ENCODE assay signal across 18 cellular contexts in the genomic region with DNA sequence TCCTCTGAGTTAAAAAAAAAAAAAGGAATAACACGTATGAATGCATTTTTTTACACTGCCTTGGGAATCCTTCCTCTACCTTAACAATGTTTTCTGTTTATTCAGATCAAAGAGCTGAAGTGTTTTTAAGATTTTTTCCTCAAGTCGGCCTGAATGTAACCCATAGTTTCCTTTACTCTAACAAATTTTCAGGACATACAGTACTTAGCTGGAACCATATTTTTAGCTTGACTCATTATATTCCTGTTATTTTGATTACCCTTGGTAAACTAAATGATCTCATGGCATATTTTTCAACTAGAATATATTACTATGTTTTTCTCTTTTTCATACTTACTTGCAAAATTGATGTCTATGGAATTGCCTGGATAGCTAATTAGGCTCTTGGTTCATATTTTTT. TPM values are rescaled to one million over a fixed set of nuclear protein-coding genes. Genes with fewer than 3 reads are reported as not detected.
A peak's percentile ranks its signal among the peaks of the same experiment; 100 is the strongest.
DNase-seq lines count a peak whose midpoint lies in the region; ATAC-seq, FAIRE-seq and TF ChIP-seq lines count a peak whose summit lies in the region.
"Had no signal": no experiment of that assay in that cellular context is flagged by ENCODE, and none has a peak within 500 bp of the region (broad histone marks: within the 10 kb centered on the region; RNA-seq: fewer than 3 reads in every experiment).

No MANE protein-coding gene starts in this region.

- intact Hi-C loops in endothelial cell of umbilical vein (cut with micrococcal nuclease) = no loop called here

- no peak for ATAC-seq in omental fat pad (ENCODE audit: low FRiP score)
- no peak for ATAC-seq in HG03521 (IDR thresholded peaks at IDR 0.05; ENCODE audit: unreplicated experiment)
- ATAC-seq: CD8-positive, alpha-beta T cell; GM23338 had no signal

- H3K9ac ChIP-seq in astrocyte (ENCODE audit: low read length) (no peak overlapping the region), endothelial cell of umbilical vein (replicated peaks; ENCODE audit: extremely low read depth, insufficient read depth, low read length) (no peak overlapping the region)
- H3K9ac ChIP-seq: BLaER1 had no signal

- H3K27me3 Mint-ChIP-seq in astrocyte (ENCODE audit: low read depth, unreplicated experiment) = no peaks in the 10 kb centered on the region

- no peaks in the 10 kb centered on the region for H3K9me1 ChIP-seq in endothelial cell of umbilical vein (replicated peaks; ENCODE audit: control insufficient read depth, extremely low read depth, insufficient read depth, low read length)

- H3K27ac ChIP-seq in astrocyte (ENCODE audit: low read depth, low read length) = no peak overlapping the region
- no peak overlapping the region for H3K27ac ChIP-seq in endothelial cell of umbilical vein (ENCODE audit: insufficient read depth, low read depth, low read length)
- no peak overlapping the region for H3K27ac ChIP-seq in effector memory CD4-positive, alpha-beta T cell (ENCODE audit: insufficient read depth, low read length, poor library complexity, severe bottlenecking)
- H3K27ac ChIP-seq: BLaER1, HL-60 had no signal

- FAIRE-seq in astrocyte (lab: Jason Lieb, UNC) = no peak
- no peak for FAIRE-seq in endothelial cell of umbilical vein (lab: Jason Lieb, UNC)
- FAIRE-seq: G401.6 had no signal

- no peaks in the 10 kb centered on the region for H3K4me1 ChIP-seq in astrocyte (ENCODE audit: insufficient read depth, low read length)
- H3K4me1 ChIP-seq in endothelial cell of umbilical vein (ENCODE audit: control insufficient read depth, extremely low read depth, insufficient read depth, low read length) = peaks cover 3% of the 10 kb centered on the region
- no peaks in the 10 kb centered on the region for H3K4me1 ChIP-seq in effector memory CD4-positive, alpha-beta T cell (ENCODE audit: control insufficient read depth, insufficient read depth, low read length, poor library complexity, severe bottlenecking)
- H3K4me1 ChIP-seq: BLaER1 had no signal

- H4K20me1 ChIP-seq in astrocyte (ENCODE audit: insufficient read depth, low read length) (no peaks in the 10 kb centered on the region), endothelial cell of umbilical vein (replicated peaks; ENCODE audit: control insufficient read depth, extremely low read depth, insufficient read depth, low read length) (no peaks in the 10 kb centered on the region)
- H4K20me1 ChIP-seq: BLaER1 had no signal

- no peaks in the 10 kb centered on the region for H3K9me3 Mint-ChIP-seq in astrocyte (ENCODE audit: unreplicated experiment)
- H3K9me3 Mint-ChIP-seq: CD8-positive, alpha-beta T cell; GM23338 had no signal

- H3K4me3 ChIP-seq in astrocyte (ENCODE audit: insufficient read depth, low read depth, low read length) = no peak overlapping the region
- no peak overlapping the region for H3K4me3 ChIP-seq in endothelial cell of umbilical vein (replicated peaks in 1 of 3; ENCODE audit: insufficient read depth in 1 of 3, low read depth in 1 of 3, low read length in 3 of 3)
- H3K4me3 ChIP-seq in effector memory CD4-positive, alpha-beta T cell (ENCODE audit: insufficient read depth, low read depth, low read length, poor library complexity, severe bottlenecking) = no peak overlapping the region
- H3K4me3 ChIP-seq: BLaER1, GM23338 had no signal

- no peak overlapping the region for H3K4me3 Mint-ChIP-seq in astrocyte (ENCODE audit: unreplicated experiment)
- H3K4me3 Mint-ChIP-seq: CD8-positive, alpha-beta T cell; GM23338 had no signal

- H3K27me3 ChIP-seq in astrocyte (ENCODE audit: insufficient read depth, low read length) (no peaks in the 10 kb centered on the region), endothelial cell of umbilical vein (ENCODE audit: control insufficient read depth in 2 of 2, insufficient read depth in 2 of 2, low read length in 2 of 2) (no peaks in the 10 kb centered on the region)
- H3K27me3 ChIP-seq in effector memory CD4-positive, alpha-beta T cell (replicated peaks; ENCODE audit: control insufficient read depth, insufficient read depth, low read length, poor library complexity, severe bottlenecking) = no peaks in the 10 kb centered on the region
- H3K27me3 ChIP-seq: BLaER1 had no signal

- H3K27ac Mint-ChIP-seq in astrocyte (ENCODE audit: unreplicated experiment) = no peak overlapping the region
- H3K27ac Mint-ChIP-seq: GM23338 had no signal

- H3K4me1 Mint-ChIP-seq in astrocyte (ENCODE audit: low read depth, unreplicated experiment) = peaks cover 2% of the 10 kb centered on the region
- H3K4me1 Mint-ChIP-seq: GM23338 had no signal

- TF ChIP-seq CTCF in astrocyte (IDR thresholded peaks at IDR 0.05; ENCODE audit: insufficient read depth, low read depth, low read length) = no peak
- no peak for TF ChIP-seq CTCF in endothelial cell of umbilical vein (IDR thresholded peaks at IDR 0.05; ENCODE audit: extremely low read depth in 1 of 2, insufficient read depth in 1 of 2, low read depth in 1 of 2, low read length in 2 of 2)
- TF ChIP-seq CTCF in omental fat pad (IDR thresholded peaks at IDR 0.05) = no peak

- H2AFZ ChIP-seq in astrocyte (ENCODE audit: low read depth, low read length) (no peak overlapping the region), endothelial cell of umbilical vein (ENCODE audit: low read depth, low read length) (no peak overlapping the region)
- H2AFZ ChIP-seq: GM23338 had no signal

- H3K36me3 Mint-ChIP-seq in astrocyte (ENCODE audit: low read depth, unreplicated experiment) = no peaks in the 10 kb centered on the region
- H3K36me3 Mint-ChIP-seq: CD8-positive, alpha-beta T cell had no signal

- no TSS peak for BruUV-seq in endothelial cell of umbilical vein (replicated peaks; lab: Mats Ljungman, UMichigan)

- H3K36me3 ChIP-seq in astrocyte (ENCODE audit: insufficient read depth, low read length) = no peaks in the 10 kb centered on the region
- no peaks in the 10 kb centered on the region for H3K36me3 ChIP-seq in endothelial cell of umbilical vein (ENCODE audit: control insufficient read depth in 2 of 2, extremely low read depth in 1 of 2, insufficient read depth in 2 of 2, low read length in 2 of 2)
- no peaks in the 10 kb centered on the region for H3K36me3 ChIP-seq in effector memory CD4-positive, alpha-beta T cell (ENCODE audit: control insufficient read depth, insufficient read depth, low read length)
- H3K36me3 ChIP-seq: BLaER1 had no signal

- H3K4me2 ChIP-seq in astrocyte (ENCODE audit: low read length) = peak overlapping the region; percentile 20
- peak overlapping the region; percentile 21 for H3K4me2 ChIP-seq in endothelial cell of umbilical vein (ENCODE audit: insufficient read depth, low read length)
- H3K4me2 ChIP-seq: BLaER1, GM23338 had no signal

- CTCF ChIA-PET in endothelial cell of umbilical vein (lab: Charles Lee) = interaction anchor here (1.0 to 2.2 kb wide), 3 partner anchors 11 to 230 kb away, joined by 3 to 4 read pairs (median 3); no protein-coding TSS in a partner anchor

- TF ChIP-seq POLR2A in endothelial cell of umbilical vein (IDR thresholded peaks at IDR 0.05; ENCODE audit: low read depth, low read length) = no peak

- H3K79me2 ChIP-seq in astrocyte (ENCODE audit: insufficient read depth, low read length) = no peaks in the 10 kb centered on the region
- no peaks in the 10 kb centered on the region for H3K79me2 ChIP-seq in endothelial cell of umbilical vein (ENCODE audit: control insufficient read depth, insufficient read depth, low read length)

- DNase-seq in EH (ENCODE audit: low read depth) (peak; percentile 35), astrocyte (ENCODE audit: low read depth) (no peak), endothelial cell of umbilical vein (ENCODE audit: low read depth, low spot score) (no peak), kidney glomerular epithelial cell (lab: John Stamatoyannopoulos, UW) (peak; percentile 65), omental fat pad (ENCODE audit: low spot score) (no peak), HUDEP-2 (lab: John Stamatoyannopoulos, UW; ENCODE audit: unreplicated experiment in 76 of 76) (no peak)
- no peak for DNase-seq in effector memory CD4-positive, alpha-beta T cell
- DNase-seq: 8988T; CD8-positive, alpha-beta T cell; NCI-H187 treated with DMSO at 0.1 percent for 48 hours; NCI-H446; NCI-H69; NK-92 treated with Interleukin-12 subunit alpha and Interleukin-12 subunit beta, amount 100 ng/mL, for 24 hours had no signal

- POLR2A ChIA-PET in endothelial cell of umbilical vein (lab: Charles Lee) = interaction anchor here (1.0 kb wide), 1 partner anchor 61 kb away, joined by 3 read pairs; no protein-coding TSS in a partner anchor

- dilution Hi-C loops in endothelial cell of umbilical vein (cut with MboI; ENCODE audit: extremely low pct_ligation_motif_present, low sequenced_read_pairs) = no loop called here

- H3K9me3 ChIP-seq in astrocyte (ENCODE audit: insufficient read depth, low read depth, low read length) = no peaks in the 10 kb centered on the region
- H3K9me3 ChIP-seq in endothelial cell of umbilical vein (replicated peaks; ENCODE audit: control insufficient read depth, insufficient read depth, low read length) = no peaks in the 10 kb centered on the region
- H3K9me3 ChIP-seq in effector memory CD4-positive, alpha-beta T cell (ENCODE audit: control insufficient read depth, low read length) = no peaks in the 10 kb centered on the region
- H3K9me3 ChIP-seq: BLaER1 had no signal

TF ChIP-seq in endothelial cell of umbilical vein, 7 proteins besides CTCF, POLR2A, EP300 and RAD21 (continues in another document):
- TF ChIP-seq GATA2 (IDR thresholded peaks at IDR 0.05; ENCODE audit: insufficient read depth, insufficient read length, low read depth, low read length) (no peak), MYC (IDR thresholded peaks at IDR 0.05; ENCODE audit: low read depth, low read length) (no peak)

RNA-seq across cellular contexts. Expression of a gene that starts 26.0 kb away (rescaled TPM):
- total RNA-seq in astrocyte = 35.5 and 40.0 TPM in 2 replicates
- 14.6 and 18.4 TPM in 2 replicates for total RNA-seq in endothelial cell of umbilical vein
- polyA plus RNA-seq in endothelial cell of umbilical vein = 3.1 and 4.1 TPM in 2 replicates
- 5.2 and 5.7 TPM in 2 replicates for polyA plus RNA-seq in endothelial cell of umbilical vein (2011; cell fraction: cytosol; rRNA removed)
- 11.7 and 13.3 TPM in 2 replicates for polyA plus RNA-seq in endothelial cell of umbilical vein (2011; cell fraction: nucleus; rRNA removed)
- polyA plus RNA-seq in endothelial cell of umbilical vein (2012) = 16.4 and 21.1 TPM in 2 replicates
- 23.1 and 27.7 TPM in 2 replicates for polyA minus RNA-seq in endothelial cell of umbilical vein
- polyA minus RNA-seq in endothelial cell of umbilical vein (2011; cell fraction: cytosol; rRNA and poly(A)+ RNA removed) = 12.0 TPM
- 17.1 and 23.0 TPM in 2 replicates for polyA minus RNA-seq in endothelial cell of umbilical vein (2011; cell fraction: nucleus; rRNA and poly(A)+ RNA removed)
- total RNA-seq in omental fat pad = 10 to 100 TPM; 14.8 to 37.9 (median 23.5) TPM

RNA-seq across cellular contexts. Expression of a gene that starts 59.3 kb away (rescaled TPM):
- total RNA-seq in astrocyte (35.9 and 40.7 TPM in 2 replicates), endothelial cell of umbilical vein (51.2 and 53.5 TPM in 2 replicates), omental fat pad (100 to 1,000 TPM in 2 of 4 donors, 10 to 100 TPM in 2; 67.2 to 120 (median 96.5) TPM)
- polyA plus RNA-seq in endothelial cell of umbilical vein = 25.6 and 38.0 TPM in 2 replicates
- 21.7 and 24.5 TPM in 2 replicates for polyA plus RNA-seq in endothelial cell of umbilical vein (2011; cell fraction: cytosol; rRNA removed)
- 110 and 198 TPM in 2 replicates for polyA plus RNA-seq in endothelial cell of umbilical vein (2011; cell fraction: nucleus; rRNA removed)
- polyA plus RNA-seq in endothelial cell of umbilical vein (2012) = 22.5 and 26.8 TPM in 2 replicates
- 35.7 and 43.9 TPM in 2 replicates for polyA minus RNA-seq in endothelial cell of umbilical vein
- polyA minus RNA-seq in endothelial cell of umbilical vein (2011; cell fraction: cytosol; rRNA and poly(A)+ RNA removed) = 18.8 TPM
- polyA minus RNA-seq in endothelial cell of umbilical vein (2011; cell fraction: nucleus; rRNA and poly(A)+ RNA removed) = 123 and 145 TPM in 2 replicates

Comparison
In these comparisons a context has a peak if more than half of its experiments do, and no peak if none do; other contexts are left out.
1. DNase-seq: peak in EH (single experiment) and kidney glomerular epithelial cell (single experiment); none in astrocyte (single experiment), endothelial cell of umbilical vein (single experiment), omental fat pad (single experiment), HUDEP-2 (0 of 76) and effector memory CD4-positive, alpha-beta T cell (0 of 3).